In the genomic region with DNA sequence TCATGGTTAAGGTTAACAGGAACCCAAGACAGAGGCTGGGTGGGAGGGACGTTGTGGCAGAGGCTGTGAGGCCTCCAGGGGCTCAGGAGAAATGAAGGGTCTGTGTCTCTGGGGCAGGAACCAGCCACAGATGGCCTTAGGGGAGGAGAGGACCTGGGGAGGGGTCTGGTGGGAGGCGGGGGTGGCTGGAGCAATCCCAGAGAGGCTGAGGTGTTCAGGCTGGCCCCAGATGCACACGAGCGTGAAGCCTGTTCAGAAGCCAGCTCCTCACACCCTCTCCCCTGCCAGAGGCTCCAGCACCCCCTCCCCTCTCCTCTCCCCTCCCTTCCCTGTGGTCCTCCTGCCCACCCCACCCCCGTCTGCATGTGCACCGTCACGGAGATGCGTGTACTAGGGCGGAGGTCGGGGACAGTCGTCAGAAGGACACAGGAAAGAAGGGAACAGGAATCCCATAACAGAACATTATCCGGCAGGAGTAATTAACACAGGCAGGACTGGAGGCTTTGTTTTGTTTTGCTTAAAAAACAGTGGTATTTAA, we compare ENCODE assay signal across 17 cellular contexts.
"Had no signal": no experiment of that assay in that cellular context is flagged by ENCODE, and none has a peak within 500 bp of the region (broad histone marks: within the 10 kb centered on the region; RNA-seq: fewer than 3 reads in every experiment).

No MANE protein-coding gene starts in this region.

- H3K9me3 ChIP-seq: adrenal gland, esophagus muscularis mucosa, psoas muscle, transverse colon had no signal

- H3K4me1 Mint-ChIP-seq: activated naive CD4-positive, alpha-beta T cell treated with anti-CD3 and anti-CD28 coated beads, Interleukin-2, amount 50 U/mL, for 24 hours; central memory CD8-positive, alpha-beta T cell; stimulated activated naive B cell treated with anti-CD40 and anti-IgM and Interleukin-4, amounts not matched to agents 10 μg/mL and 1 μg/mL and 100 μg/mL, for 72 hours had no signal

- H3K4me3 ChIP-seq: adrenal gland, coronary artery, esophagus muscularis mucosa, psoas muscle, transverse colon had no signal

- H3K27me3 ChIP-seq: adrenal gland, transverse colon had no signal

- DNase-seq: activated CD4-positive, alpha-beta T cell treated with anti-CD3 and anti-CD28 coated beads for 1 hour; activated CD4-positive, alpha-beta T cell treated with anti-CD3 and anti-CD28 coated beads, Interleukin-2, amount 50 U/mL, for 4 hours; activated effector memory CD4-positive, alpha-beta T cell treated with anti-CD3 and anti-CD28 coated beads, Interleukin-2, amount 50 U/mL, for 16 hours; activated T-cell treated with anti-CD3 and anti-CD28 coated beads, Interleukin-2, amount 50 U/mL, for 4 hours; hypothalamus; kidney glomerular epithelial cell; nephron progenitor cell; psoas muscle; stimulated activated CD4-positive, alpha-beta T cell treated with anti-CD3 and anti-CD28 coated beads, Interleukin-2, amount 100 ng/mL, for 48 hours; stimulated activated naive B cell treated with anti-CD40 and anti-IgM and Interleukin-4, amounts not matched to agents 10 μg/mL and 1 μg/mL and 100 μg/mL, for 72 hours; transverse colon had no signal

- H3K27ac Mint-ChIP-seq: activated naive CD4-positive, alpha-beta T cell treated with anti-CD3 and anti-CD28 coated beads, Interleukin-2, amount 50 U/mL, for 24 hours; mesothelial cell of epicardium; nephron progenitor cell; stimulated activated naive B cell treated with anti-CD40 and anti-IgM and Interleukin-4, amounts not matched to agents 10 μg/mL and 1 μg/mL and 100 μg/mL, for 72 hours had no signal

- ATAC-seq: activated T-cell treated with anti-CD3 and anti-CD28 coated beads, Interleukin-2, amount 50 U/mL, for 4 hours; psoas muscle; stimulated activated naive B cell treated with anti-CD40 and anti-IgM and Interleukin-4, amounts not matched to agents 10 μg/mL and 1 μg/mL and 100 μg/mL, for 72 hours had no signal

- H3K4me3 Mint-ChIP-seq: activated naive CD4-positive, alpha-beta T cell treated with anti-CD3 and anti-CD28 coated beads, Interleukin-2, amount 50 U/mL, for 24 hours; activated T-cell treated with anti-CD3 and anti-CD28 coated beads, Interleukin-2, amount 50 U/mL, for 4 hours; central memory CD8-positive, alpha-beta T cell; mesothelial cell of epicardium; stimulated activated naive B cell treated with anti-CD40 and anti-IgM and Interleukin-4, amounts not matched to agents 10 μg/mL and 1 μg/mL and 100 μg/mL, for 72 hours had no signal

- H3K4me1 ChIP-seq: adrenal gland, esophagus muscularis mucosa, psoas muscle, transverse colon had no signal

- H3K27ac ChIP-seq: adrenal gland, coronary artery, esophagus muscularis mucosa, psoas muscle, transverse colon had no signal

- H3K36me3 Mint-ChIP-seq: activated naive CD4-positive, alpha-beta T cell treated with anti-CD3 and anti-CD28 coated beads, Interleukin-2, amount 50 U/mL, for 24 hours; mesothelial cell of epicardium; stimulated activated naive B cell treated with anti-CD40 and anti-IgM and Interleukin-4, amounts not matched to agents 10 μg/mL and 1 μg/mL and 100 μg/mL, for 72 hours had no signal

- H3K9me3 Mint-ChIP-seq: activated naive CD4-positive, alpha-beta T cell treated with anti-CD3 and anti-CD28 coated beads, Interleukin-2, amount 50 U/mL, for 24 hours; activated T-cell treated with anti-CD3 and anti-CD28 coated beads, Interleukin-2, amount 50 U/mL, for 4 hours; central memory CD8-positive, alpha-beta T cell; mesothelial cell of epicardium; nephron progenitor cell; stimulated activated naive B cell treated with anti-CD40 and anti-IgM and Interleukin-4, amounts not matched to agents 10 μg/mL and 1 μg/mL and 100 μg/mL, for 72 hours had no signal

- H3K36me3 ChIP-seq: adrenal gland, esophagus muscularis mucosa, transverse colon had no signal

- H3K27me3 Mint-ChIP-seq: activated naive CD4-positive, alpha-beta T cell treated with anti-CD3 and anti-CD28 coated beads, Interleukin-2, amount 50 U/mL, for 24 hours; stimulated activated naive B cell treated with anti-CD40 and anti-IgM and Interleukin-4, amounts not matched to agents 10 μg/mL and 1 μg/mL and 100 μg/mL, for 72 hours had no signal
